In the genomic region with DNA sequence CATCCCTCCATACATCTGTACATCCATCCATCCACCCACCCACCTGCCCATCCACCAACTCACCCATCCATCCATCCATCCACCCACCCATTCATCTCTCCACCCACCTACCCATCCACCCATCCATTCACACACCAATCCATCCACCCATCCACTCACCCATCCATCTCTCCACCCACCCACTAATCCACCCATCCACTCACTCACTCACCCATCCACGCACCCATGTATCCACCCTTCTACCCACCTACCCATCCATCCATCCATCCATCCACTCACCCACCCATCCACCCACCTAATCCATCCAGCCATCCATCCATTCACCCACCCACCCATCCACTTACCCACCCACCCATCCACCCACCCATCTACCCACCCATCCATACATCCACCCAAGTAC, we compare ENCODE assay signal across 8 cellular contexts. TPM values are rescaled to one million over a fixed set of nuclear protein-coding genes. Genes with fewer than 3 reads are reported as not detected.
"Had no signal": no experiment of that assay in that cellular context is flagged by ENCODE, and none has a peak within 500 bp of the region (broad histone marks: within the 10 kb centered on the region; RNA-seq: fewer than 3 reads in every experiment).

No MANE protein-coding gene starts in this region.

- H3K4me1 Mint-ChIP-seq: GM23338, H9 had no signal

- H3K4me3 ChIP-seq: GM23338, K562 had no signal

- H3K27ac Mint-ChIP-seq: GM23338, H9, HFFc6 had no signal

- H3K27ac ChIP-seq: HL-60 had no signal

- ATAC-seq: GM23338, HepG2, K562 had no signal

- DNase-seq: H9, HCEC 1CT, HFFc6 had no signal

- H3K4me3 Mint-ChIP-seq: GM23338, H9, HFFc6 had no signal

RNA-seq across cellular contexts. Expression of a gene that starts 16.2 kb away (rescaled TPM):
- total RNA-seq: HFFc6, HT1080, K562 had no signal
- polyA plus RNA-seq: HepG2, K562 had no signal
